Comparison of ENCODE assay signal across 8 cellular contexts in the genomic region with DNA sequence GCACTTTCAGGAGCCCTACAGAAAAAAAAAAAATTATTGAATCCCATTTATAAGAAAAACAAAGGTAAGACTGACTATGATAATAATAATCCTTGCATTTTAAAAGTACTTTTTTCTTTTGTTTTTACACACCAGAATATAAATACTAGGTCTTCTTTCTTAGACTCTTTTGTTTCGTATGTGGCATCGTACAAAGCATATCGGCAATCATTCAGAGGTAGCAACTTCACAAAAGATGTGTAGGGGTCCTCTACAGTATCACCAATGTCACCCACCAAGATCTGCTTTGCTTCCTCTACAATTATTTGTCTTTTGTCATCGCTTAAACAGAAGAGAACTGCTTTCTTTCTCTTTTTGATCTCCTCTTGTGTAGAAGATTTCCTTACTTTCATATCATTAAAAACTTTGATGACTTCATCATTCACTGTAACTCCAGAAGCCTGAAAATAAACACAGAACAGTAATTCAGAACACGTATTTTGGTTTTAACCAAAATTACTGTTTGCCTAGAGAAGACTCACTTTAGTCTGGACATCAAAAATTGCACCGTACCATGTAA. TPM values are rescaled to one million over a fixed set of nuclear protein-coding genes. Genes with fewer than 3 reads are reported as not detected.
DNase-seq lines count a peak whose midpoint lies in the region; ATAC-seq and TF ChIP-seq lines count a peak whose summit lies in the region.

No MANE protein-coding gene starts in this region.

- H2BK120ac ChIP-seq in H9 (ENCODE audit: low read depth, low read length, poor library complexity, severe bottlenecking) = no peak overlapping the region

- peak overlapping the region; percentile 96 for H3K4me2 ChIP-seq in H9 (ENCODE audit: insufficient read depth, insufficient read length, low read length)

- H3K9me3 ChIP-seq in H9 (ENCODE audit: control insufficient read depth, low read depth, low read length) = no peaks in the 10 kb centered on the region
- H3K9me3 ChIP-seq in gastroesophageal sphincter = no peaks in the 10 kb centered on the region
- no peaks in the 10 kb centered on the region for H3K9me3 ChIP-seq in skeletal muscle tissue (ENCODE audit: control insufficient read depth in 3 of 3, low read length in 3 of 3)

- H3K9ac ChIP-seq in H9 (ENCODE audit: extremely low read depth, insufficient read length, low read length) = peak overlapping the region; percentile 90
- peak overlapping the region; percentile 87 to 93 (median 92) for H3K9ac ChIP-seq in skeletal muscle tissue (ENCODE audit: low read depth in 1 of 3, low read length in 3 of 3)

- H3K4me3 ChIP-seq in gastroesophageal sphincter (peak overlapping the region; percentile 90 to 100), skeletal muscle tissue (ENCODE audit: low read length in 3 of 3) (peak overlapping the region; percentile 76 to 84 (median 81))

- no peak overlapping the region for H2BK12ac ChIP-seq in H9 (ENCODE audit: insufficient read length, low read depth, low read length)

- H3K23me2 ChIP-seq in H9 (ENCODE audit: insufficient read length, low read depth, low read length, poor library complexity, severe bottlenecking) = peaks cover 8% of the 10 kb centered on the region

- TF ChIP-seq EP300 in gastroesophageal sphincter (IDR thresholded peaks at IDR 0.05) = no peak

- H3K27me3 ChIP-seq in H9 (ENCODE audit: insufficient read depth, low read length) (no peaks in the 10 kb centered on the region), gastroesophageal sphincter (no peaks in the 10 kb centered on the region), skeletal muscle tissue (ENCODE audit: control insufficient read depth in 3 of 3, insufficient read depth in 3 of 3, low read length in 3 of 3) (no peaks in the 10 kb centered on the region)

- H3K36me3 Mint-ChIP-seq in H9 (ENCODE audit: insufficient read depth in 1 of 3, low read depth in 3 of 3) = peaks cover 0 to 18% (median 10%) of the 10 kb centered on the region in 3 experiments; a peak in 5 of 7 replicates
- H3K36me3 Mint-ChIP-seq in activated B cell treated with CpG ODN at 0.5 μM for 24 hours (ENCODE audit: low read depth) = peaks cover 16% of the 10 kb centered on the region

- H4K5ac ChIP-seq in H9 (ENCODE audit: insufficient read length, low read depth, low read length) = no peak overlapping the region

- DNase-seq in H9 = no peak
- DNase-seq in activated B cell treated with CpG ODN at 0.5 μM for 24 hours = no peak
- no peak for DNase-seq in GOT3 (lab: John Stamatoyannopoulos, UW)
- DNase-seq in HEK293T (ENCODE audit: extremely low spot score) = no peak
- no peak for DNase-seq in OCI-M1 (lab: John Stamatoyannopoulos, UW)
- no peak for DNase-seq in SHP77 (lab: John Stamatoyannopoulos, UW)

- H3K4me3 Mint-ChIP-seq in H9 = peak overlapping the region; percentile 87 to 91
- peak overlapping the region; percentile 92 for H3K4me3 Mint-ChIP-seq in activated B cell treated with CpG ODN at 0.5 μM for 24 hours

- POLR2A ChIA-PET in activated B cell treated with CpG ODN at 0.5 μM for 24 hours (lab: Charles Lee) = interaction anchor here (0.6 to 2.5 kb wide), 6 partner anchors 10 to 1607 kb away, joined by 3 to 11 read pairs (median 5); a partner anchor contains a TSS
- POLR2A ChIA-PET in HEK293T (lab: Yijun Ruan, JAX) = interaction anchor here (0.5 to 2.2 kb wide), 7 partner anchors 10 to 54 kb away, joined by 3 to 18 read pairs (median 3); no protein-coding TSS in a partner anchor

- no peaks in the 10 kb centered on the region for H3K9me3 Mint-ChIP-seq in H9
- no peaks in the 10 kb centered on the region for H3K9me3 Mint-ChIP-seq in activated B cell treated with CpG ODN at 0.5 μM for 24 hours

- no peak overlapping the region for H2AFZ ChIP-seq in H9 (ENCODE audit: low read length)

- H3K14ac ChIP-seq in H9 (ENCODE audit: insufficient read depth, low read length) = no peak overlapping the region

- no peak overlapping the region for H3K4ac ChIP-seq in H9 (ENCODE audit: low read depth, low read length)

- H3T11ph ChIP-seq in H9 (ENCODE audit: low read length) = no peak overlapping the region

- H3K27ac Mint-ChIP-seq in H9 = no peak overlapping the region
- peak overlapping the region; percentile 89 for H3K27ac Mint-ChIP-seq in activated B cell treated with CpG ODN at 0.5 μM for 24 hours

- H3K27ac ChIP-seq in H9 (ENCODE audit: insufficient read length, low read depth, low read length) (no peak overlapping the region), gastroesophageal sphincter (peak overlapping the region; percentile 98 to 100 (median 100)), skeletal muscle tissue (ENCODE audit: low read depth, low read length) (peak overlapping the region; percentile 86)

- no peak for ATAC-seq in activated B cell treated with CpG ODN at 0.5 μM for 24 hours (ENCODE audit: low read depth)
- no peak for ATAC-seq in gastroesophageal sphincter

- no peaks in the 10 kb centered on the region for H3K79me2 ChIP-seq in H9 (ENCODE audit: insufficient read depth, low read length)

- no peak overlapping the region for H2BK15ac ChIP-seq in H9 (ENCODE audit: low read depth, low read length)

- H4K91ac ChIP-seq in H9 (ENCODE audit: insufficient read length, low read depth, low read length) = no peak overlapping the region

- no peaks in the 10 kb centered on the region for H4K20me1 ChIP-seq in H9 (ENCODE audit: control insufficient read depth, insufficient read depth, insufficient read length)

- intact Hi-C loops in activated B cell treated with CpG ODN at 0.5 μM for 24 hours (cut with micrococcal nuclease) = loop anchor here (10.0 kb wide), 1 partner anchor 1112 kb away; a partner anchor contains a TSS

- H4K8ac ChIP-seq in H9 (replicated peaks; ENCODE audit: insufficient read length, low read depth, low read length) = no peak overlapping the region

- no peak overlapping the region for H2BK5ac ChIP-seq in H9 (ENCODE audit: insufficient read length, low read length)

- CTCF ChIA-PET in activated B cell treated with CpG ODN at 0.5 μM for 24 hours (lab: Charles Lee) = interaction anchor here (1.5 to 5.0 kb wide), 2 partner anchors 10 kb away, joined by 9 to 29 read pairs; no protein-coding TSS in a partner anchor
- CTCF ChIA-PET in HEK293T (lab: Yijun Ruan, JAX) = interaction anchor here (0.8 to 1.2 kb wide), 3 partner anchors 9 to 17 kb away, joined by 3 to 6 read pairs (median 4); no protein-coding TSS in a partner anchor

- H2BK20ac ChIP-seq in H9 (ENCODE audit: low read depth, low read length, poor library complexity, severe bottlenecking) = no peak overlapping the region

- no CpG with 5 or more reads among the region's 6 CpGs for WGBS in H9 (ENCODE audit: extremely low coverage, insufficient read length, low lambda C conversion rate)
- WGBS in gastroesophageal sphincter (ENCODE audit: low coverage in 1 of 2), 2 donors = 10 to 29% methylated on average over 6 of the region's 6 CpGs

- H3K4me1 ChIP-seq in H9 (ENCODE audit: insufficient read depth, low read length) (no peaks in the 10 kb centered on the region), gastroesophageal sphincter (peaks cover 5 to 66% (median 11%) of the 10 kb centered on the region in 3 donors), skeletal muscle tissue (ENCODE audit: control insufficient read depth in 3 of 3, insufficient read depth in 3 of 3, low read length in 3 of 3) (peaks cover 12 to 23% (median 18%) of the 10 kb centered on the region in 3 donors)

- no peak overlapping the region for H3K18ac ChIP-seq in H9 (ENCODE audit: insufficient read length, low read depth, low read length)

- H3K27me3 Mint-ChIP-seq in H9 (ENCODE audit: low read depth) = peaks cover 13% of the 10 kb centered on the region
- H3K27me3 Mint-ChIP-seq in activated B cell treated with CpG ODN at 0.5 μM for 24 hours = no peaks in the 10 kb centered on the region

- TF ChIP-seq POLR2A in gastroesophageal sphincter (IDR thresholded peaks at IDR 0.05) = no peak

- no peak overlapping the region for H3K23ac ChIP-seq in H9 (ENCODE audit: insufficient read length, low read depth, low read length)

- H3K4me1 Mint-ChIP-seq in H9 = peaks cover 10 to 11% of the 10 kb centered on the region in 2 experiments
- H3K4me1 Mint-ChIP-seq in activated B cell treated with CpG ODN at 0.5 μM for 24 hours = peaks cover 32% of the 10 kb centered on the region

- H3K56ac ChIP-seq in H9 (ENCODE audit: insufficient read length, low read depth, low read length) = no peak overlapping the region

- TF ChIP-seq CTCF in H9 (conservative IDR thresholded peaks at IDR 0.05) (no peak), activated B cell treated with CpG ODN at 0.5 μM for 24 hours (IDR thresholded peaks at IDR 0.05) (no peak), gastroesophageal sphincter (IDR thresholded peaks at IDR 0.05) (no peak)

- no peaks in the 10 kb centered on the region for H3K79me1 ChIP-seq in H9 (ENCODE audit: insufficient read depth, low read depth, low read length, poor library complexity, severe bottlenecking)

- H2AK5ac ChIP-seq in H9 (ENCODE audit: insufficient read length, low read length) = no peak overlapping the region

- H3K36me3 ChIP-seq in gastroesophageal sphincter = peaks cover 5 to 13% of the 10 kb centered on the region in 2 donors
- H3K36me3 ChIP-seq in skeletal muscle tissue (ENCODE audit: control insufficient read depth in 3 of 3, insufficient read depth in 3 of 3, low read length in 3 of 3) = peaks cover 4 to 11% (median 10%) of the 10 kb centered on the region in 3 donors

TF ChIP-seq in HEK293T, 16 proteins besides CTCF, POLR2A, EP300 and RAD21:
- TF ChIP-seq FOXA1 (IDR thresholded peaks at IDR 0.05) = no peak
- TF ChIP-seq ZNF384 (IDR thresholded peaks at IDR 0.05) = no peak

RNA-seq across cellular contexts. Expression of a gene that starts 1.2 kb away (rescaled TPM):
- total RNA-seq in H9 (2021) (13.9 and 14.2 TPM in 2 replicates), activated B cell treated with CpG ODN at 0.5 μM for 24 hours (19.1 and 20.8 TPM in 2 replicates), gastroesophageal sphincter (100 to 1,000 TPM; 229 to 307 (median 268) TPM), skeletal muscle tissue (241 TPM)

Comparison
In these comparisons a context has a peak if more than half of its experiments do, and no peak if none do; other contexts are left out.
1. RNA of a gene that starts 1.2 kb away (total RNA-seq): 229 to 307 TPM in gastroesophageal sphincter and 241 TPM in skeletal muscle tissue (single experiment); 19.1 to 20.8 TPM in activated B cell treated with CpG ODN at 0.5 μM for 24 hours and 13.9 to 14.2 TPM in H9; every median in the first group is over 10 times any median in the second.